Comparison of ENCODE assay signal across 8 cellular contexts in genomic region chr12:106288510-106289195, GRCh38. TPM values are rescaled to one million over a fixed set of nuclear protein-coding genes. Genes with fewer than 3 reads are reported as not detected.
A peak's percentile ranks its signal among the peaks of the same experiment; 100 is the strongest.
DNase-seq lines count a peak whose midpoint lies in the region.

No MANE protein-coding gene starts in this region.

- no peak overlapping the region for H3K4me3 Mint-ChIP-seq in T-helper 2 cell treated with Interferon-gamma antibody and Interleukin-4, amounts not matched to agents 5 μg/mL and 100 μg/mL, for 36 hours

- peaks cover 15% of the 10 kb centered on the region for H3K4me1 Mint-ChIP-seq in T-helper 2 cell treated with Interferon-gamma antibody and Interleukin-4, amounts not matched to agents 5 μg/mL and 100 μg/mL, for 36 hours (ENCODE audit: low read depth)

- peaks cover 5% of the 10 kb centered on the region for H3K27me3 Mint-ChIP-seq in T-helper 2 cell treated with Interferon-gamma antibody and Interleukin-4, amounts not matched to agents 5 μg/mL and 100 μg/mL, for 36 hours (ENCODE audit: low read depth)

- in situ Hi-C loops in G401 (cut with HindIII; ENCODE audit: low sequenced_read_pairs): no loop called here

- no peak overlapping the region for H3K27ac Mint-ChIP-seq in T-helper 2 cell treated with Interferon-gamma antibody and Interleukin-4, amounts not matched to agents 5 μg/mL and 100 μg/mL, for 36 hours

- peak; percentile 66 for DNase-seq in activated CD8-positive, alpha-beta memory T cell treated with anti-CD3 and anti-CD28 coated beads for 24 hours
- DNase-seq in activated CD8-positive, alpha-beta memory T cell treated with anti-CD3 and anti-CD28 coated beads, Interleukin-2, amount 50 U/mL, for 48 hours: no peak
- DNase-seq in SW480 (ENCODE audit: low spot score) (peak; percentile 93), fibroblast of peridontal ligament (ENCODE audit: extremely low read depth) (peak; percentile 94), superior temporal gyrus (ENCODE audit: extremely low spot score) (peak; percentile 48), G401 (ENCODE audit: low spot score) (no peak), NCI-H187 (lab: John Stamatoyannopoulos, UW) (no peak)
- no peak for DNase-seq in T-helper 2 cell treated with Interferon-gamma antibody and Interleukin-4, amounts not matched to agents 5 μg/mL and 100 μg/mL, for 36 hours (ENCODE audit: low spot score)

- no peaks in the 10 kb centered on the region for H3K9me3 Mint-ChIP-seq in T-helper 2 cell treated with Interferon-gamma antibody and Interleukin-4, amounts not matched to agents 5 μg/mL and 100 μg/mL, for 36 hours

- no peaks in the 10 kb centered on the region for H3K36me3 Mint-ChIP-seq in T-helper 2 cell treated with Interferon-gamma antibody and Interleukin-4, amounts not matched to agents 5 μg/mL and 100 μg/mL, for 36 hours (ENCODE audit: low read depth)

RNA-seq across cellular contexts. Expression of gene TCP11L2, which starts 13.9 kb away (rescaled TPM):
- 12.7 and 12.9 TPM in 2 replicates for total RNA-seq in G401 (2014; rRNA removed; shearing (Covaris generic))

RNA-seq across cellular contexts. Expression of gene CKAP4, which starts 40.8 kb away (rescaled TPM):
- 50.9 and 54.4 TPM in 2 replicates for total RNA-seq in G401 (2014; rRNA removed; shearing (Covaris generic))

Comparison
In these comparisons a context has a peak if more than half of its experiments do, and no peak if none do; other contexts are left out.
1. DNase-seq: peak in activated CD8-positive, alpha-beta memory T cell treated with anti-CD3 and anti-CD28 coated beads for 24 hours (single experiment), SW480 (single experiment), fibroblast of peridontal ligament (single experiment) and superior temporal gyrus (single experiment); none in activated CD8-positive, alpha-beta memory T cell treated with anti-CD3 and anti-CD28 coated beads, Interleukin-2, amount 50 U/mL, for 48 hours (single experiment), T-helper 2 cell treated with Interferon-gamma antibody and Interleukin-4, amounts not matched to agents 5 μg/mL and 100 μg/mL, for 36 hours (single experiment), G401 (single experiment) and NCI-H187 (0 of 2).